In genomic region chr14:101761032-101761880, GRCh38 we compare ENCODE assay signal across 1 cellular context.
TF ChIP-seq lines count a peak whose summit lies in the region.

TSS of gene PPP2R5C (plus strand) at chr14:101761709. CDS start at chr14:101761894, 185 bp downstream.

TF ChIP-seq in HepG2, 621 proteins besides CTCF, POLR2A, EP300 and RAD21 (continued from another document and continues in another):
- TF ChIP-seq, protein P1, sequence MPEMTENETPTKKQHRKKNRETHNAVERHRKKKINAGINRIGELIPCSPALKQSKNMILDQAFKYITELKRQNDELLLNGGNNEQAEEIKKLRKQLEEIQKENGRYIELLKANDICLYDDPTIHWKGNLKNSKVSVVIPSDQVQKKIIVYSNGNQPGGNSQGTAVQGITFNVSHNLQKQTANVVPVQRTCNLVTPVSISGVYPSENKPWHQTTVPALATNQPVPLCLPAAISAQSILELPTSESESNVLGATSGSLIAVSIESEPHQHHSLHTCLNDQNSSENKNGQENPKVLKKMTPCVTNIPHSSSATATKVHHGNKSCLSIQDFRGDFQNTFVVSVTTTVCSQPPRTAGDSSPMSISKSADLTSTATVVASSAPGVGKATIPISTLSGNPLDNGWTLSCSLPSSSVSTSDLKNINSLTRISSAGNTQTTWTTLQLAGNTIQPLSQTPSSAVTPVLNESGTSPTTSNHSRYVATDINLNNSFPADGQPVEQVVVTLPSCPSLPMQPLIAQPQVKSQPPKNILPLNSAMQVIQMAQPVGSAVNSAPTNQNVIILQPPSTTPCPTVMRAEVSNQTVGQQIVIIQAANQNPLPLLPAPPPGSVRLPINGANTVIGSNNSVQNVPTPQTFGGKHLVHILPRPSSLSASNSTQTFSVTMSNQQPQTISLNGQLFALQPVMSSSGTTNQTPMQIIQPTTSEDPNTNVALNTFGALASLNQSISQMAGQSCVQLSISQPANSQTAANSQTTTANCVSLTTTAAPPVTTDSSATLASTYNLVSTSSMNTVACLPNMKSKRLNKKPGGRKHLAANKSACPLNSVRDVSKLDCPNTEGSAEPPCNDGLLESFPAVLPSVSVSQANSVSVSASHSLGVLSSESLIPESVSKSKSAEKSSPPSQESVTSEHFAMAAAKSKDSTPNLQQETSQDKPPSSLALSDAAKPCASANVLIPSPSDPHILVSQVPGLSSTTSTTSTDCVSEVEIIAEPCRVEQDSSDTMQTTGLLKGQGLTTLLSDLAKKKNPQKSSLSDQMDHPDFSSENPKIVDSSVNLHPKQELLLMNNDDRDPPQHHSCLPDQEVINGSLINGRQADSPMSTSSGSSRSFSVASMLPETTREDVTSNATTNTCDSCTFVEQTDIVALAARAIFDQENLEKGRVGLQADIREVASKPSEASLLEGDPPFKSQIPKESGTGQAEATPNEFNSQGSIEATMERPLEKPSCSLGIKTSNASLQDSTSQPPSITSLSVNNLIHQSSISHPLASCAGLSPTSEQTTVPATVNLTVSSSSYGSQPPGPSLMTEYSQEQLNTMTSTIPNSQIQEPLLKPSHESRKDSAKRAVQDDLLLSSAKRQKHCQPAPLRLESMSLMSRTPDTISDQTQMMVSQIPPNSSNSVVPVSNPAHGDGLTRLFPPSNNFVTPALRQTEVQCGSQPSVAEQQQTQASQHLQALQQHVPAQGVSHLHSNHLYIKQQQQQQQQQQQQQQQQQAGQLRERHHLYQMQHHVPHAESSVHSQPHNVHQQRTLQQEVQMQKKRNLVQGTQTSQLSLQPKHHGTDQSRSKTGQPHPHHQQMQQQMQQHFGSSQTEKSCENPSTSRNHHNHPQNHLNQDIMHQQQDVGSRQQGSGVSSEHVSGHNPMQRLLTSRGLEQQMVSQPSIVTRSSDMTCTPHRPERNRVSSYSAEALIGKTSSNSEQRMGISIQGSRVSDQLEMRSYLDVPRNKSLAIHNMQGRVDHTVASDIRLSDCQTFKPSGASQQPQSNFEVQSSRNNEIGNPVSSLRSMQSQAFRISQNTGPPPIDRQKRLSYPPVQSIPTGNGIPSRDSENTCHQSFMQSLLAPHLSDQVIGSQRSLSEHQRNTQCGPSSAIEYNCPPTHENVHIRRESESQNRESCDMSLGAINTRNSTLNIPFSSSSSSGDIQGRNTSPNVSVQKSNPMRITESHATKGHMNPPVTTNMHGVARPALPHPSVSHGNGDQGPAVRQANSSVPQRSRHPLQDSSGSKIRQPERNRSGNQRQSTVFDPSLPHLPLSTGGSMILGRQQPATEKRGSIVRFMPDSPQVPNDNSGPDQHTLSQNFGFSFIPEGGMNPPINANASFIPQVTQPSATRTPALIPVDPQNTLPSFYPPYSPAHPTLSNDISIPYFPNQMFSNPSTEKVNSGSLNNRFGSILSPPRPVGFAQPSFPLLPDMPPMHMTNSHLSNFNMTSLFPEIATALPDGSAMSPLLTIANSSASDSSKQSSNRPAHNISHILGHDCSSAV (CRISPR knock-in tag; IDR thresholded peaks at IDR 0.05; ENCODE audit: borderline replicate concordance) = no peak
- TF ChIP-seq ZNF274 (CRISPR knock-in tag; IDR thresholded peaks at IDR 0.05) = peak; percentile 74; the same call in 1 of the 2 replicates
- TF ChIP-seq ZNF878 (CRISPR knock-in tag; IDR thresholded peaks at IDR 0.05) = no peak
- 0 out of 2 replicates have a peak, but pooled peaks have one; percentile 46 for TF ChIP-seq JUN (CRISPR knock-in tag; IDR thresholded peaks at IDR 0.05)
- TF ChIP-seq, protein P2, sequence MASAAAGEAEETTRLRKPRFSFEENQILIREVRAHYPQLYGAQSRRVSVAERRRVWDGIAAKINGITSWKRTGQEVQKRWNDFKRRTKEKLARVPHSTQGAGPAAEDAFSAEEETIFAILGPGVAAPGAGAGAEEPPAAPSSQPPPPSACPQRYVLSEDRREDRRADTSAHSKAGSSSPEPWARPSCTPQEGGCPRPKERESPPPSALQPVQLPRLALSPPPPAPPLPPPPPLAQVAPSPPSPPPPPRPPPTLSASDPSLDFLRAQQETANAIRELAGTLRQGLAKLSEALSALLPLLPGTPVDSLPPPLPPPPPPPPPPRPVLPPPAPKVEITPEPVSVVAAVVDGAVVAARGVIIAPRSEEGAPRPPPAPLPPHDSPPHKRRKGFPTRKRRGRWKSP (CRISPR knock-in tag; IDR thresholded peaks at IDR 0.05) = no peak; the same call in 1 of the 2 replicates
- no peak for TF ChIP-seq AHR (CRISPR knock-in tag; IDR thresholded peaks at IDR 0.05)
- TF ChIP-seq DNMT3B (CRISPR knock-in tag; conservative IDR thresholded peaks at IDR 0.05) = no peak
- no peak for TF ChIP-seq STAT5B (CRISPR knock-in tag; IDR thresholded peaks at IDR 0.05)
- no peak for TF ChIP-seq TP53 (CRISPR knock-in tag; conservative IDR thresholded peaks at IDR 0.05)
- TF ChIP-seq MAZ (IDR thresholded peaks at IDR 0.05; ENCODE audit: borderline replicate concordance, low read depth, low read length) = peak; percentile 92
- TF ChIP-seq MAZ (CRISPR knock-in tag; IDR thresholded peaks at IDR 0.05; ENCODE audit: low read depth) = peak; percentile 87
- TF ChIP-seq ZSCAN12 (CRISPR knock-in tag; IDR thresholded peaks at IDR 0.05) = no peak
- TF ChIP-seq MEIS1 (CRISPR knock-in tag; IDR thresholded peaks at IDR 0.05; ENCODE audit: borderline replicate concordance) = no peak
- peak; percentile 39; the same call in 1 of the 2 replicates for TF ChIP-seq ERF (CRISPR knock-in tag; IDR thresholded peaks at IDR 0.05)
- TF ChIP-seq, protein P3, sequence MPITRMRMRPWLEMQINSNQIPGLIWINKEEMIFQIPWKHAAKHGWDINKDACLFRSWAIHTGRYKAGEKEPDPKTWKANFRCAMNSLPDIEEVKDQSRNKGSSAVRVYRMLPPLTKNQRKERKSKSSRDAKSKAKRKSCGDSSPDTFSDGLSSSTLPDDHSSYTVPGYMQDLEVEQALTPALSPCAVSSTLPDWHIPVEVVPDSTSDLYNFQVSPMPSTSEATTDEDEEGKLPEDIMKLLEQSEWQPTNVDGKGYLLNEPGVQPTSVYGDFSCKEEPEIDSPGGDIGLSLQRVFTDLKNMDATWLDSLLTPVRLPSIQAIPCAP (CRISPR knock-in tag; IDR thresholded peaks at IDR 0.05; ENCODE audit: low read depth) = no peak
- TF ChIP-seq RFXANK (CRISPR knock-in tag; IDR thresholded peaks at IDR 0.05) = no peak
- TF ChIP-seq SRY (CRISPR knock-in tag; IDR thresholded peaks at IDR 0.05) = peak; percentile 27; the same call in 1 of the 2 replicates
- TF ChIP-seq TBX2 (CRISPR knock-in tag; IDR thresholded peaks at IDR 0.05; ENCODE audit: borderline replicate concordance) = peak; percentile 49
- no peak for TF ChIP-seq KAT7 (CRISPR knock-in tag; IDR thresholded peaks at IDR 0.05; ENCODE audit: borderline replicate concordance)
- no peak for TF ChIP-seq TCF7L2 (IDR thresholded peaks at IDR 0.05; ENCODE audit: low read depth, low read length)
- no peak for TF ChIP-seq ZNF101 (CRISPR knock-in tag; IDR thresholded peaks at IDR 0.05; ENCODE audit: borderline replicate concordance, low read depth)
- peak; percentile 42 for TF ChIP-seq SRSF1 (optimal IDR thresholded peaks at IDR 0.05; ENCODE audit: low read depth, low read length)
- no peak for TF ChIP-seq MATR3 (CRISPR knock-in tag; IDR thresholded peaks at IDR 0.05)
- TF ChIP-seq, protein P4, sequence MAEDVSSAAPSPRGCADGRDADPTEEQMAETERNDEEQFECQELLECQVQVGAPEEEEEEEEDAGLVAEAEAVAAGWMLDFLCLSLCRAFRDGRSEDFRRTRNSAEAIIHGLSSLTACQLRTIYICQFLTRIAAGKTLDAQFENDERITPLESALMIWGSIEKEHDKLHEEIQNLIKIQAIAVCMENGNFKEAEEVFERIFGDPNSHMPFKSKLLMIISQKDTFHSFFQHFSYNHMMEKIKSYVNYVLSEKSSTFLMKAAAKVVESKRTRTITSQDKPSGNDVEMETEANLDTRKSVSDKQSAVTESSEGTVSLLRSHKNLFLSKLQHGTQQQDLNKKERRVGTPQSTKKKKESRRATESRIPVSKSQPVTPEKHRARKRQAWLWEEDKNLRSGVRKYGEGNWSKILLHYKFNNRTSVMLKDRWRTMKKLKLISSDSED (CRISPR knock-in tag; IDR thresholded peaks at IDR 0.05) = no peak
- TF ChIP-seq SSRP1 (CRISPR knock-in tag; IDR thresholded peaks at IDR 0.05) = no peak
- no peak for TF ChIP-seq ZNF432 (CRISPR knock-in tag; IDR thresholded peaks at IDR 0.05; ENCODE audit: borderline replicate concordance)
- no peak for TF ChIP-seq ZNF460 (CRISPR knock-in tag; IDR thresholded peaks at IDR 0.05; ENCODE audit: borderline replicate concordance)
- peak; percentile 76 for TF ChIP-seq MAX (IDR thresholded peaks at IDR 0.05)
- TF ChIP-seq SIN3B (IDR thresholded peaks at IDR 0.05; ENCODE audit: low read length) = no peak
- no peak for TF ChIP-seq JDP2 (CRISPR knock-in tag; IDR thresholded peaks at IDR 0.05; ENCODE audit: borderline replicate concordance)
- TF ChIP-seq CCAR2 (optimal IDR thresholded peaks at IDR 0.05; ENCODE audit: low read depth, low read length) = no peak
- TF ChIP-seq NFRKB (IDR thresholded peaks at IDR 0.05) = no peak
- TF ChIP-seq ZKSCAN1 (IDR thresholded peaks at IDR 0.05; ENCODE audit: low read length) = no peak
- TF ChIP-seq TIGD3 (CRISPR knock-in tag; IDR thresholded peaks at IDR 0.05; ENCODE audit: borderline replicate concordance) = peak; percentile 60; the same call in 1 of the 2 replicates
- 0 out of 2 replicates have a peak, but pooled peaks have one; percentile 47 for TF ChIP-seq ZNF547 (CRISPR knock-in tag; IDR thresholded peaks at IDR 0.05)
- 0 out of 2 replicates have a peak, but pooled peaks have one; percentile 30 for TF ChIP-seq ZBTB25 (CRISPR knock-in tag; IDR thresholded peaks at IDR 0.05)
- TF ChIP-seq ZNF33B (CRISPR knock-in tag; IDR thresholded peaks at IDR 0.05) = peak; percentile 76; the same call in 1 of the 2 replicates
- TF ChIP-seq PPARG (CRISPR knock-in tag; conservative IDR thresholded peaks at IDR 0.05) = no peak
- 0 out of 2 replicates have a peak, but pooled peaks have one; percentile 25 for TF ChIP-seq PHF20 (CRISPR knock-in tag; IDR thresholded peaks at IDR 0.05)
- TF ChIP-seq ZBTB43 (CRISPR knock-in tag; conservative IDR thresholded peaks at IDR 0.05) = no peak
- TF ChIP-seq ZNF512B (CRISPR knock-in tag; IDR thresholded peaks at IDR 0.05; ENCODE audit: borderline replicate concordance) = 0 out of 2 replicates have a peak, but pooled peaks have one; percentile 27
- no peak for TF ChIP-seq SMAD9 (CRISPR knock-in tag; IDR thresholded peaks at IDR 0.05)
- TF ChIP-seq, protein P5, sequence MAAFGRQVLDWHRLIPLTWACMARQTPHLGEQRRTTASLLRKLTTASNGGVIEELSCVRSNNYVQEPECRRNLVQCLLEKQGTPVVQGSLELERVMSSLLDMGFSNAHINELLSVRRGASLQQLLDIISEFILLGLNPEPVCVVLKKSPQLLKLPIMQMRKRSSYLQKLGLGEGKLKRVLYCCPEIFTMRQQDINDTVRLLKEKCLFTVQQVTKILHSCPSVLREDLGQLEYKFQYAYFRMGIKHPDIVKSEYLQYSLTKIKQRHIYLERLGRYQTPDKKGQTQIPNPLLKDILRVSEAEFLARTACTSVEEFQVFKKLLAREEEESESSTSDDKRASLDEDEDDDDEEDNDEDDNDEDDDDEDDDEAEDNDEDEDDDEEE (CRISPR knock-in tag; IDR thresholded peaks at IDR 0.05) = no peak
- 0 out of 2 replicates have a peak, but pooled peaks have one; percentile 13 for TF ChIP-seq ELF3 (CRISPR knock-in tag; IDR thresholded peaks at IDR 0.05)
- no peak for TF ChIP-seq SKI (IDR thresholded peaks at IDR 0.05; ENCODE audit: partially characterized antibody)
- TF ChIP-seq SIN3A (IDR thresholded peaks at IDR 0.05; ENCODE audit: borderline replicate concordance, low read depth, low read length) = peak; percentile 76; the same call in 1 of the 2 replicates
- TF ChIP-seq YY1 (IDR thresholded peaks at IDR 0.05; ENCODE audit: insufficient read depth, insufficient replicate concordance, low read depth, low read length) = no peak
